Comparison of ENCODE assay signal across 1 cellular context in the genomic region with DNA sequence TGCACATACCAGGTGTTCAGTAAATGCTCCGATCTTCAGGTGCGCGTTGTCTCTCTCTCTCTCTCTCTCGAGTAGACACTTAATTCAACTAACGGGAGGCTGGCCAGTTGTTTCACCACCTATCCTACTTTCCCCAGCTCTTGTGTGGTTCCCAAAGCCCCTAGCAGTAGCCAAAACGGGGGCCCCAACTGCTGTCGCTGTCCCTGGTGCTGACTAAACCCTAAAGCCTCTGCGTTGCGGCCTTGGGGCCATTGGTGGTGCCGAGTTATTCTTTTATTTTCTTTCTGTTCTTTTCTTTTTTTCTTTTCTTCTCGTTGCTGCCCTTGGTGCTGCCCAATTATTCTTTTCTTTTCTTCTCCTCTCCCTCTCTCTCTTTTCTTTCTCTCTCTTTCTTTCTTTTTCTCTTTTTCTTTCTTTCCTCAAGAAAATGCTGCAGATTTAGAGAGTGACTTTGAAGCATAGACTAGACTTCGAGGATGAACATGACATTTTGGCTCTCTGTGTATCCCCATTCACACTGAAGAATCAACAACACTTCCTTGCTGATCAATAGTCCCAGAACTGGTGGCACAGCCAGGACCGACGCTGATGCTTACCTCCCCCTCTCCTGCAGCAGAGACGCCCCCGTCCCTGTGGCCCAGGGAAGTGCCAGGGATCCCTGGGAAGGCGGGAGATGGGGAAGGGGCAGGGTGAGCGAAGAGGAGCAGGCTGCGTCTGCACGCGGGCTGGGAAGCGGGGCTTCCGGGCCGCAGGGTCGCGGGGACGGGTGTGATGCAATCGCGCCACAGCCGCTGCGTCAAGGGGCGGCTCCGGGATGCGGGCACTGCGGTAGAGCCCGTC.
A peak's percentile ranks its signal among the peaks of the same experiment; 100 is the strongest.
TF ChIP-seq lines count a peak whose summit lies in the region.

TSS of gene FBLL1 (plus strand) at position 785 of the 840 bp plus-strand sequence. CDS start 200 bp downstream, outside the sequence.

TF ChIP-seq in HCT116, 20 proteins besides CTCF, POLR2A, EP300 and RAD21 (continued from another document):
- TF ChIP-seq REST (IDR thresholded peaks at IDR 0.05; ENCODE audit: low read depth): peak; percentile 66
